1 cellular context compared by ENCODE assay signal in the genomic region with DNA sequence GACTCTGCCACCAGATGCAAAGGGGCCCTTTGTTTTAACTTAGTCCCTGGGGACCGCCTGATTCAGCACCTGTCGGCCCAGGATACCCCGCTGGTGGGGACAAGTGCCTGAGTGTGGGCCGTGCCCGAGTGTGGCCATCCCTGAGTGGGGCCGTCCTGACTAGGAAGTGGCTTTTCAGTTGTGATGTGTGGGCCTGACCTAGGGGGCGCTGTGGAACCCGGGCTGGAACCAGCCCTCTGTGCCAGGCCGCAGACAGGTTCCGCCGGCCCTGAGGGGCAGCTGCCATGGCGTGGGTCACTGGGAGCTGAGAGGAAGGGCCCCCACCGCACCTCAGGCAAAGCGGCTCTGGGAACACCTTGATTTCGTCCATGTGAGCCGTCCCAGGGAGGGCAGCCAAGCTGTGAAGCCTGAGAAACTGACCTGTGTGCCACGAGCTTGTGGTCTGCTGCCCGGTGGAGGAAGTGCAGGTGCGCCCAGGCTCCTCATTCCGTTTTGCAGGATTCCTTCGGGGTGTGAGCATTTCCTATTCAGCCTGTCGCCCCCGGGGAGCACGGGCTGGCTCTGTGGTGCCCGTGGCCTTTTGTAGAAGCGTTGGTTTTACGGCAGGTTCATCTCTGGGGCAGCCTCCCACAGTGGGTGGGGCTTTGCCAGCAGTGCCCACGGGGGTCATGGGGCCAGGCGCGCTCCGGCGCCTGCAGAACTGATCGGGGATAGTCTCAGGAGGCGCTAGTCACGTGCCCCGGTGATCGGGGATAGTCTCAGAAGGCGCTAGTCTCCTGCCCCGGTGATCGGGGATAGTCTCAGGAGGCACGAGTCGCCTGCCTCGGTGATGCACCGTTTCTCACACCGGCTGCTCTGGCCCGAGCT.
TF ChIP-seq lines count a peak whose summit lies in the region.

No MANE protein-coding gene starts in this region.

TF ChIP-seq in GM23338, 12 proteins besides CTCF, POLR2A, EP300 and RAD21 (continued from another document):
- TF ChIP-seq STAT1 (IDR thresholded peaks at IDR 0.05; ENCODE audit: unreplicated experiment), result no peak
- TF ChIP-seq EZH2phosphoT487 (IDR thresholded peaks at IDR 0.05; ENCODE audit: unreplicated experiment), result no peak
- no peak for TF ChIP-seq ZNF331 (CRISPR knock-in tag; IDR thresholded peaks at IDR 0.05; ENCODE audit: low read depth)
- TF ChIP-seq NANOG (IDR thresholded peaks at IDR 0.05; ENCODE audit: borderline replicate concordance), result no peak
- TF ChIP-seq, protein P1, sequence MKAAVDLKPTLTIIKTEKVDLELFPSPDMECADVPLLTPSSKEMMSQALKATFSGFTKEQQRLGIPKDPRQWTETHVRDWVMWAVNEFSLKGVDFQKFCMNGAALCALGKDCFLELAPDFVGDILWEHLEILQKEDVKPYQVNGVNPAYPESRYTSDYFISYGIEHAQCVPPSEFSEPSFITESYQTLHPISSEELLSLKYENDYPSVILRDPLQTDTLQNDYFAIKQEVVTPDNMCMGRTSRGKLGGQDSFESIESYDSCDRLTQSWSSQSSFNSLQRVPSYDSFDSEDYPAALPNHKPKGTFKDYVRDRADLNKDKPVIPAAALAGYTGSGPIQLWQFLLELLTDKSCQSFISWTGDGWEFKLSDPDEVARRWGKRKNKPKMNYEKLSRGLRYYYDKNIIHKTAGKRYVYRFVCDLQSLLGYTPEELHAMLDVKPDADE (IDR thresholded peaks at IDR 0.05), result no peak; the same call in 1 of the 2 replicates
- no peak for TF ChIP-seq CREB1 (CRISPR knock-in tag; IDR thresholded peaks at IDR 0.05; ENCODE audit: low read depth)
- TF ChIP-seq, protein P2, sequence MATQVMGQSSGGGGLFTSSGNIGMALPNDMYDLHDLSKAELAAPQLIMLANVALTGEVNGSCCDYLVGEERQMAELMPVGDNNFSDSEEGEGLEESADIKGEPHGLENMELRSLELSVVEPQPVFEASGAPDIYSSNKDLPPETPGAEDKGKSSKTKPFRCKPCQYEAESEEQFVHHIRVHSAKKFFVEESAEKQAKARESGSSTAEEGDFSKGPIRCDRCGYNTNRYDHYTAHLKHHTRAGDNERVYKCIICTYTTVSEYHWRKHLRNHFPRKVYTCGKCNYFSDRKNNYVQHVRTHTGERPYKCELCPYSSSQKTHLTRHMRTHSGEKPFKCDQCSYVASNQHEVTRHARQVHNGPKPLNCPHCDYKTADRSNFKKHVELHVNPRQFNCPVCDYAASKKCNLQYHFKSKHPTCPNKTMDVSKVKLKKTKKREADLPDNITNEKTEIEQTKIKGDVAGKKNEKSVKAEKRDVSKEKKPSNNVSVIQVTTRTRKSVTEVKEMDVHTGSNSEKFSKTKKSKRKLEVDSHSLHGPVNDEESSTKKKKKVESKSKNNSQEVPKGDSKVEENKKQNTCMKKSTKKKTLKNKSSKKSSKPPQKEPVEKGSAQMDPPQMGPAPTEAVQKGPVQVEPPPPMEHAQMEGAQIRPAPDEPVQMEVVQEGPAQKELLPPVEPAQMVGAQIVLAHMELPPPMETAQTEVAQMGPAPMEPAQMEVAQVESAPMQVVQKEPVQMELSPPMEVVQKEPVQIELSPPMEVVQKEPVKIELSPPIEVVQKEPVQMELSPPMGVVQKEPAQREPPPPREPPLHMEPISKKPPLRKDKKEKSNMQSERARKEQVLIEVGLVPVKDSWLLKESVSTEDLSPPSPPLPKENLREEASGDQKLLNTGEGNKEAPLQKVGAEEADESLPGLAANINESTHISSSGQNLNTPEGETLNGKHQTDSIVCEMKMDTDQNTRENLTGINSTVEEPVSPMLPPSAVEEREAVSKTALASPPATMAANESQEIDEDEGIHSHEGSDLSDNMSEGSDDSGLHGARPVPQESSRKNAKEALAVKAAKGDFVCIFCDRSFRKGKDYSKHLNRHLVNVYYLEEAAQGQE (IDR thresholded peaks at IDR 0.05; ENCODE audit: unreplicated experiment), result no peak
- no peak for TF ChIP-seq EZH2 (IDR thresholded peaks at IDR 0.05; ENCODE audit: low read depth, unreplicated experiment)
- no peak for TF ChIP-seq JUNB (IDR thresholded peaks at IDR 0.05; ENCODE audit: unreplicated experiment)
- no peak; the same call in 1 of the 2 replicates for TF ChIP-seq POLR2AphosphoS5 (IDR thresholded peaks at IDR 0.05; ENCODE audit: low read depth)
